Comparison of ENCODE assay signal across 13 cellular contexts in the genomic region with DNA sequence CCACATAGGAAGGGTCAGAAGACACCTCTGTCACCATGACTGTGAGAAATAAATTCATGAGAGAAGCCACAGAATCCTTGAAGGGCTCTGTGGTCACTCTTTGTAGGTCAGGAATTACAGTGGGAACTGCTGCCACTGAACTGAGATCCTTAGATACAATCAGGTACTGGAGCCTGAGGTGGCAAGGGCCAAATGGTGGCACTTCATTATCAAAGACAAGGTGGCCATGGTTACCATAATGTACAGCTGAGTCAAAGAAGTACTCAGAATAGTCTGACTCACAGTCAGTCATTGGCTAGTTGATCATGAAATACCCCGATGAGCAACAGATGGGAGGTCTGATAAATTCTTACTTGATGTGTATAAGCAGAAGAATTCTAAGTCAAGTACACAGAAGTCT.
DNase-seq lines count a peak whose midpoint lies in the region; ATAC-seq, FAIRE-seq and TF ChIP-seq lines count a peak whose summit lies in the region.
"Had no signal": no experiment of that assay in that cellular context is flagged by ENCODE, and none has a peak within 500 bp of the region (broad histone marks: within the 10 kb centered on the region; RNA-seq: fewer than 3 reads in every experiment).

No MANE protein-coding gene starts in this region.

- no peak overlapping the region for H3K4me3 Mint-ChIP-seq in activated CD4-positive, alpha-beta memory T cell treated with anti-CD3 and anti-CD28 coated beads for 36 hours
- H3K4me3 Mint-ChIP-seq in CD4-positive, alpha-beta memory T cell: no peak overlapping the region

- H3K27ac Mint-ChIP-seq in activated CD4-positive, alpha-beta memory T cell treated with anti-CD3 and anti-CD28 coated beads for 36 hours: peak overlapping the region; percentile 49
- H3K27ac Mint-ChIP-seq in CD4-positive, alpha-beta memory T cell: no peak overlapping the region

- peaks cover 31% of the 10 kb centered on the region for H3K4me1 Mint-ChIP-seq in activated CD4-positive, alpha-beta memory T cell treated with anti-CD3 and anti-CD28 coated beads for 36 hours (ENCODE audit: low read depth)
- peaks cover 0 to 6% (median 3%) of the 10 kb centered on the region in 4 donors for H3K4me1 Mint-ChIP-seq in CD4-positive, alpha-beta memory T cell

- H3K27ac ChIP-seq in CD4-positive, alpha-beta memory T cell (ENCODE audit: low read depth, low read length): no peak overlapping the region
- no peak overlapping the region for H3K27ac ChIP-seq in MM.1S (ENCODE audit: low read length)
- H3K27ac ChIP-seq: body of pancreas had no signal

- TF ChIP-seq CTCF in AG10803 (conservative IDR thresholded peaks at IDR 0.05; ENCODE audit: low read length) (no peak), fibroblast of the aortic adventitia (IDR thresholded peaks at IDR 0.05; ENCODE audit: insufficient read depth, low read length) (no peak), MM.1S (IDR thresholded peaks at IDR 0.05; ENCODE audit: low read length) (no peak)

- no peak overlapping the region for H2AFZ ChIP-seq in MM.1S (ENCODE audit: low read length)

- H3K79me2 ChIP-seq in MM.1S (ENCODE audit: low read length): no peaks in the 10 kb centered on the region

- H3K4me1 ChIP-seq in CD4-positive, alpha-beta memory T cell (ENCODE audit: insufficient read depth, low read length): no peaks in the 10 kb centered on the region
- H3K4me1 ChIP-seq in MM.1S (ENCODE audit: low read length): no peaks in the 10 kb centered on the region
- H3K4me1 ChIP-seq: body of pancreas had no signal

- H3F3A ChIP-seq in MM.1S (ENCODE audit: insufficient read depth, low read length): no peaks in the 10 kb centered on the region

- H3K27me3 Mint-ChIP-seq in activated CD4-positive, alpha-beta memory T cell treated with anti-CD3 and anti-CD28 coated beads for 36 hours: no peaks in the 10 kb centered on the region
- H3K27me3 Mint-ChIP-seq in CD4-positive, alpha-beta memory T cell: no peaks in the 10 kb centered on the region

- POLR2A ChIA-PET in activated CD4-positive, alpha-beta memory T cell treated with anti-CD3 and anti-CD28 coated beads for 36 hours (lab: Charles Lee): interaction anchor here (1.1 to 1.3 kb wide), 2 partner anchors 10 to 213 kb away, joined by 3 read pairs; no protein-coding TSS in a partner anchor
- POLR2A ChIA-PET in CD4-positive, alpha-beta memory T cell (lab: Charles Lee; ENCODE audit: partially characterized antibody): no interaction called here

- H3K4me2 ChIP-seq in MM.1S (ENCODE audit: low read depth, low read length): no peak overlapping the region

- H3K9me3 ChIP-seq in CD4-positive, alpha-beta memory T cell (ENCODE audit: control insufficient read depth in 1 of 2, low read length in 2 of 2): no peaks in the 10 kb centered on the region
- no peaks in the 10 kb centered on the region for H3K9me3 ChIP-seq in MM.1S (replicated peaks; ENCODE audit: insufficient read depth, low read length)
- H3K9me3 ChIP-seq: body of pancreas had no signal

- CTCF ChIA-PET in activated CD4-positive, alpha-beta memory T cell treated with anti-CD3 and anti-CD28 coated beads for 36 hours (lab: Charles Lee): no interaction called here
- CTCF ChIA-PET in CD4-positive, alpha-beta memory T cell (lab: Charles Lee; ENCODE audit: partially characterized antibody): no interaction called here

- no peak overlapping the region for H3K4me3 ChIP-seq in AG10803 (ENCODE audit: low read length)
- no peak overlapping the region for H3K4me3 ChIP-seq in fibroblast of the aortic adventitia (ENCODE audit: low read depth, low read length)
- H3K4me3 ChIP-seq in CD4-positive, alpha-beta memory T cell (ENCODE audit: low read length in 2 of 2): no peak overlapping the region
- H3K4me3 ChIP-seq in MM.1S (ENCODE audit: low read length): no peak overlapping the region
- H3K4me3 ChIP-seq: body of pancreas had no signal

- H3K27me3 ChIP-seq in CD4-positive, alpha-beta memory T cell (ENCODE audit: insufficient read depth, low read length): no peaks in the 10 kb centered on the region
- no peaks in the 10 kb centered on the region for H3K27me3 ChIP-seq in MM.1S (replicated peaks; ENCODE audit: insufficient read depth, low read length)
- H3K27me3 ChIP-seq: body of pancreas had no signal

- DNase-seq in AG10803 (ENCODE audit: low read depth): peak; percentile 31
- peak; percentile 42 for DNase-seq in activated CD4-positive, alpha-beta memory T cell treated with anti-CD3 and anti-CD28 coated beads for 36 hours
- DNase-seq in fibroblast of the aortic adventitia (ENCODE audit: low read depth): peak; percentile 46
- DNase-seq in CD4-positive, alpha-beta memory T cell: no peak
- DNase-seq in NCI-H2227 (lab: John Stamatoyannopoulos, UW; ENCODE audit: unreplicated experiment): no peak
- DNase-seq in urothelium cell line (ENCODE audit: low spot score): no peak
- DNase-seq in MM.1S: no peak
- DNase-seq: body of pancreas, NCI-H2029 had no signal

- H3K9me3 Mint-ChIP-seq in activated CD4-positive, alpha-beta memory T cell treated with anti-CD3 and anti-CD28 coated beads for 36 hours: no peaks in the 10 kb centered on the region
- H3K9me3 Mint-ChIP-seq in CD4-positive, alpha-beta memory T cell: peaks cover 0 to 2% (median 0%) of the 10 kb centered on the region in 8 donors

- FAIRE-seq in urothelium cell line (lab: Jason Lieb, UNC): no peak
- FAIRE-seq: endometrium, GM19239, H1 had no signal

- no peaks in the 10 kb centered on the region for H4K20me1 ChIP-seq in MM.1S (ENCODE audit: insufficient read depth, low read length)

- intact Hi-C loops in activated CD4-positive, alpha-beta memory T cell treated with anti-CD3 and anti-CD28 coated beads for 36 hours (cut with micrococcal nuclease): loop anchor here (1.0 kb wide), 2 partner anchors 10 to 655 kb away; no protein-coding TSS in a partner anchor
- intact Hi-C loops in CD4-positive, alpha-beta memory T cell (cut with micrococcal nuclease): no loop called here

- H3K9me2 ChIP-seq in MM.1S (replicated peaks; ENCODE audit: insufficient read depth, low read length): no peaks in the 10 kb centered on the region

- H3K36me3 ChIP-seq in CD4-positive, alpha-beta memory T cell (ENCODE audit: insufficient read depth, low read length): no peaks in the 10 kb centered on the region
- H3K36me3 ChIP-seq in MM.1S (replicated peaks; ENCODE audit: insufficient read depth, low read length): no peaks in the 10 kb centered on the region

- no peaks in the 10 kb centered on the region for H3K36me3 Mint-ChIP-seq in activated CD4-positive, alpha-beta memory T cell treated with anti-CD3 and anti-CD28 coated beads for 36 hours
- H3K36me3 Mint-ChIP-seq in CD4-positive, alpha-beta memory T cell: no peaks in the 10 kb centered on the region

- H3K9ac ChIP-seq in MM.1S (ENCODE audit: low read length): no peak overlapping the region

- ATAC-seq in GM18520 (IDR thresholded peaks at IDR 0.05; ENCODE audit: unreplicated experiment): peak; percentile 53
- ATAC-seq: body of pancreas had no signal

Comparison
In these comparisons a context has a peak if more than half of its experiments do, and no peak if none do; other contexts are left out.
1. DNase-seq: peak in AG10803 (single experiment), activated CD4-positive, alpha-beta memory T cell treated with anti-CD3 and anti-CD28 coated beads for 36 hours (single experiment) and fibroblast of the aortic adventitia (single experiment); none in CD4-positive, alpha-beta memory T cell (0 of 5), NCI-H2227 (single experiment), urothelium cell line (single experiment) and MM.1S (single experiment).